Comparison of ENCODE assay signal across 12 cellular contexts in the genomic region with DNA sequence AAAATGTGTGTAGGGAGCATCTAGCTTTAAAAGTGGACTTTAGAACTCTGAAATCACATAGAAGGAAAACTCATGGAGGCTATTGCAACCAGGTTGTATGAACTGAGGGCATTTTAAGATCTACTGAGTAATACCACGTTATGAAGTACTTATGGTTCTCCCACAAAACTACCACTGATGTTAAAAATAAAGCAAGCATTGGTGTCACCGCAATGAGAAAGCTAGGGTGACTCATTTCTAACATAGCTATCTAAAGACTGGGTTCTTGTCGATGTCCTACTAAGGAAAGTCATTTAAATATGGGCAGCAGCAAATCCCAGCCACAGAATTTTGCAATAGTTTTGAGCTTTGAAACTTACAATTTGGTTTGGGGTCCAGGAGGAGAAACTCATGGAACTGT.
A peak's percentile ranks its signal among the peaks of the same experiment; 100 is the strongest.
DNase-seq lines count a peak whose midpoint lies in the region; ATAC-seq, FAIRE-seq and TF ChIP-seq lines count a peak whose summit lies in the region.
"Had no signal": no experiment of that assay in that cellular context is flagged by ENCODE, and none has a peak within 500 bp of the region (broad histone marks: within the 10 kb centered on the region; RNA-seq: fewer than 3 reads in every experiment).

No MANE protein-coding gene starts in this region.

- no peak for FAIRE-seq in GM12891 (lab: Jason Lieb, UNC)

- H3K27me3 ChIP-seq in colonic mucosa (no peaks in the 10 kb centered on the region), body of pancreas (no peaks in the 10 kb centered on the region)
- H3K27me3 ChIP-seq: left lung had no signal

- no peak for TF ChIP-seq CTCF in colonic mucosa (IDR thresholded peaks at IDR 0.05)
- TF ChIP-seq CTCF in body of pancreas (IDR thresholded peaks at IDR 0.05): no peak

- TF ChIP-seq POLR2A in GM12891 (IDR thresholded peaks at IDR 0.05; ENCODE audit: low read depth, low read length) (no peak), body of pancreas (IDR thresholded peaks at IDR 0.05) (no peak)

- H3K9ac ChIP-seq in colonic mucosa (ENCODE audit: low read depth in 2 of 2, low read length in 2 of 2): no peak overlapping the region

- H3K36me3 ChIP-seq in colonic mucosa: no peaks in the 10 kb centered on the region
- no peaks in the 10 kb centered on the region for H3K36me3 ChIP-seq in body of pancreas (replicated peaks in 1 of 2; ENCODE audit: insufficient read depth in 1 of 2, low read depth in 2 of 2)
- H3K36me3 ChIP-seq: left lung had no signal

- DNase-seq in GM12891 (ENCODE audit: insufficient read length, low spot score) (peak; percentile 1), SKM-1 treated with dmso at 0.1 percent for 144 hours (lab: John Stamatoyannopoulos, UW; ENCODE audit: unreplicated experiment) (peak; percentile 24), NCI-H2029 treated with DMSO at 0.1 percent for 48 hours (lab: John Stamatoyannopoulos, UW) (no peak), colonic mucosa (no peak), body of pancreas (no peak), hippocampal formation (lab: John Stamatoyannopoulos, UW) (no peak)
- DNase-seq: left lung, T1000 had no signal

- no peak overlapping the region for H3K4me3 ChIP-seq in colonic mucosa
- no peak overlapping the region for H3K4me3 ChIP-seq in body of pancreas
- H3K4me3 ChIP-seq: left lung had no signal

- ATAC-seq in GM21576 (IDR thresholded peaks at IDR 0.05; ENCODE audit: unreplicated experiment): peak; percentile 95
- peak; percentile 72 for ATAC-seq in HG03354 (IDR thresholded peaks at IDR 0.05; ENCODE audit: poor library complexity, severe bottlenecking, unreplicated experiment)
- no peak for ATAC-seq in body of pancreas
- ATAC-seq: HCT116, left lung had no signal

- intact Hi-C loops in colonic mucosa (cut with DNase I) (no loop called here), body of pancreas (cut with DNase I) (no loop called here)

- WGBS in body of pancreas, 2 donors: 77 to 78% methylated on average over 3 of the region's 3 CpGs

- no peaks in the 10 kb centered on the region for H3K4me1 ChIP-seq in colonic mucosa
- no peaks in the 10 kb centered on the region for H3K4me1 ChIP-seq in body of pancreas
- H3K4me1 ChIP-seq: left lung had no signal

- H3K9me3 ChIP-seq in colonic mucosa: no peaks in the 10 kb centered on the region
- no peaks in the 10 kb centered on the region for H3K9me3 ChIP-seq in body of pancreas
- H3K9me3 ChIP-seq: left lung had no signal

- H3K27ac ChIP-seq in colonic mucosa (no peak overlapping the region), body of pancreas (no peak overlapping the region)
- H3K27ac ChIP-seq: C4-2B, left lung had no signal

TF ChIP-seq in GM12891, 5 proteins besides CTCF, POLR2A, EP300 and RAD21:
- TF ChIP-seq SPI1 (IDR thresholded peaks at IDR 0.05; ENCODE audit: low read depth, low read length) (no peak), TAF1 (IDR thresholded peaks at IDR 0.05; ENCODE audit: low read depth, low read length) (no peak), POLR2AphosphoS5 (IDR thresholded peaks at IDR 0.05; ENCODE audit: low read depth, low read length) (no peak), POU2F2 (IDR thresholded peaks at IDR 0.05; ENCODE audit: low read depth, low read length) (no peak), PAX5 (IDR thresholded peaks at IDR 0.05; ENCODE audit: insufficient read depth, low read length, severe bottlenecking) (no peak)

Comparison
In these comparisons a context has a peak if more than half of its experiments do, and no peak if none do; other contexts are left out.
1. DNase-seq: peak in GM12891 (single experiment) and SKM-1 treated with dmso at 0.1 percent for 144 hours (single experiment); none in NCI-H2029 treated with DMSO at 0.1 percent for 48 hours (single experiment), colonic mucosa (single experiment), body of pancreas (0 of 4) and hippocampal formation (0 of 2).